Comparison of ENCODE assay signal across 9 cellular contexts in the genomic region with DNA sequence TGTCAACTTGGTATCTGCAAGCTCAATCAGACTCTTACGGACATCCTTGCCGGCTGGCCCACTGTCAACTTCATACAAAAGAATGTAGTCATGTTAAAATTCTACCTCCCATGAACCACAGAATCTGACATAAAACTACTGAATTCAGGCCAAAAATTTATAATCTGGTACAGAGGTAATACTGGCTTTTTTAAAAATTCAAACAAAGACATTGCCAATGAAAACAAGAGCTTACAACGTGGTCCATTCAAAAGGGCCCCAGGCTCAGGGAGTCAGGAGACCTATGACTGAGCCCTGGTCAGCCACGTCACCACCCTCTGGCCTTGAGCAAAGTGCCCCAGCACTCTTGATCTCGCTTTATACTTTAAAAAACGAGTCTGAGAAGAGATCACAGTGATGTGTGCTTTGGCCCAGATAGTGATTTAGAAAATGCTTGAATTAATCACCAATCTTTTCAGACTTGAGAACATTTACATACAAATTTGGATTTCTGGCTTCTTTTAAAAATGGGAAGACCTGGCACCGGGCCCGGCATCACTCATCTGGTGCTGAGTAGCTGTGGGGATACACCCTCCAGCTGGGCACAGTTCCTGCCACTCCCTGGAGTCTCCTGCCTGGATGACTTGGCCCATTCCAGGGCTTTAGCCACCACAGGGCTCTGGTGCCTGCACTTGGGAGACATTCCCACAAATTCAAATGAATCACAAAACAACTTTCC.
DNase-seq lines count a peak whose midpoint lies in the region; ATAC-seq and TF ChIP-seq lines count a peak whose summit lies in the region.
"Had no signal": no experiment of that assay in that cellular context is flagged by ENCODE, and none has a peak within 500 bp of the region (broad histone marks: within the 10 kb centered on the region; RNA-seq: fewer than 3 reads in every experiment).

No MANE protein-coding gene starts in this region.

- no peak for TF ChIP-seq CTCF in colonic mucosa (IDR thresholded peaks at IDR 0.05)

- H3K4me1 ChIP-seq in colonic mucosa, result no peaks in the 10 kb centered on the region
- H3K4me1 ChIP-seq in mesodermal cell (ENCODE audit: control insufficient read depth, insufficient read depth, low read length, poor library complexity, severe bottlenecking), result peaks cover 72% of the 10 kb centered on the region

- no peak overlapping the region for H3K9ac ChIP-seq in colonic mucosa (ENCODE audit: low read depth in 2 of 2, low read length in 2 of 2)

- DNase-seq in C1 segment of cervical spinal cord (lab: John Stamatoyannopoulos, UW) (peak in 8 of 14 donors; percentile 24 to 85 (median 62)), MG63 (peak; percentile 97), colonic mucosa (peak; percentile 42), NAMALWA (ENCODE audit: low spot score) (no peak), iPS-NIHi7 (ENCODE audit: extremely low spot score) (no peak)

- no peak overlapping the region for H3K27ac ChIP-seq in colonic mucosa
- H3K27ac ChIP-seq in mesodermal cell (ENCODE audit: low read depth, low read length, severe bottlenecking), result peak overlapping the region; percentile 3
- H3K27ac ChIP-seq: HL-60 had no signal

- ATAC-seq in HG02885 (IDR thresholded peaks at IDR 0.05; ENCODE audit: poor library complexity, unreplicated experiment), result no peak
- ATAC-seq in HG02870 (IDR thresholded peaks at IDR 0.05; ENCODE audit: unreplicated experiment), result no peak

- H3K36me3 ChIP-seq in MG63 (no peaks in the 10 kb centered on the region), colonic mucosa (no peaks in the 10 kb centered on the region), mesodermal cell (ENCODE audit: control insufficient read depth, insufficient read depth, low read length) (no peaks in the 10 kb centered on the region)

- 87 to 92% methylated on average over 5 to 7 of the region's 8 CpGs for WGBS in mesodermal cell (ENCODE audit: insufficient coverage in 2 of 2), 2 experiments

- intact Hi-C loops in colonic mucosa (cut with DNase I), result no loop called here

- no peaks in the 10 kb centered on the region for H3K27me3 ChIP-seq in MG63
- H3K27me3 ChIP-seq in colonic mucosa, result no peaks in the 10 kb centered on the region

- H3K4me3 ChIP-seq in MG63, result no peak overlapping the region
- H3K4me3 ChIP-seq in colonic mucosa, result no peak overlapping the region
- H3K4me3 ChIP-seq in mesodermal cell (ENCODE audit: extremely low read depth, insufficient read depth, low read length, poor library complexity, severe bottlenecking), result no peak overlapping the region

- H3K9me3 ChIP-seq in MG63 (no peaks in the 10 kb centered on the region), colonic mucosa (no peaks in the 10 kb centered on the region), mesodermal cell (ENCODE audit: control insufficient read depth, low read length) (no peaks in the 10 kb centered on the region)

Comparison
In these comparisons a context has a peak if more than half of its experiments do, and no peak if none do; other contexts are left out.
1. DNase-seq: peak in C1 segment of cervical spinal cord (8 of 14), MG63 (single experiment) and colonic mucosa (single experiment); none in NAMALWA (single experiment) and iPS-NIHi7 (single experiment).